ENCODE assay signal across 8 cellular contexts in genomic region chr12:121579190-121579791, GRCh38. TPM values are rescaled to one million over a fixed set of nuclear protein-coding genes. Genes with fewer than 3 reads are reported as not detected.
A peak's percentile ranks its signal among the peaks of the same experiment; 100 is the strongest.
DNase-seq lines count a peak whose midpoint lies in the region; ATAC-seq, FAIRE-seq and TF ChIP-seq lines count a peak whose summit lies in the region.

No MANE protein-coding gene starts in this region.

- WGBS in neuronal stem cell (ENCODE audit: extremely low coverage in 2 of 2, insufficient read length in 2 of 2, insufficient replicate concordance in 1 of 2), 2 donors = no CpG with 5 or more reads among the region's 53 CpGs

- H2BK5ac ChIP-seq in neuronal stem cell (ENCODE audit: low read length) = peak overlapping the region; percentile 89

- H3K36me3 Mint-ChIP-seq in activated T-helper 17 cell treated with anti-CD3 and anti-CD28 coated beads, Interleukin-2, amount 50 U/mL, for 72 hours (ENCODE audit: low read depth) = peaks cover 21% of the 10 kb centered on the region

- H3K9me3 ChIP-seq in Loucy (ENCODE audit: insufficient read depth, low read depth, low read length) = no peaks in the 10 kb centered on the region
- no peaks in the 10 kb centered on the region for H3K9me3 ChIP-seq in neuronal stem cell (replicated peaks in 1 of 2; ENCODE audit: control insufficient read depth in 2 of 2, insufficient read depth in 1 of 2, low read depth in 1 of 2, low read length in 2 of 2)

- H3K4me3 ChIP-seq in Loucy (ENCODE audit: low read length, poor library complexity, severe bottlenecking) = peak overlapping the region; percentile 92
- H3K4me3 ChIP-seq in fibroblast of pulmonary artery (replicated peaks; ENCODE audit: low read depth, low read length) = peak overlapping the region; percentile 58
- peak overlapping the region; percentile 71 to 88 for H3K4me3 ChIP-seq in neuronal stem cell (ENCODE audit: low read length in 2 of 2)

- peaks cover 44% of the 10 kb centered on the region for H3K4me1 ChIP-seq in Loucy (ENCODE audit: insufficient read depth, low read length, poor library complexity, severe bottlenecking)
- peaks cover 26 to 36% of the 10 kb centered on the region in 2 donors for H3K4me1 ChIP-seq in neuronal stem cell (ENCODE audit: control insufficient read depth in 2 of 2, insufficient read depth in 1 of 2, low read depth in 1 of 2, low read length in 2 of 2)

- H2AFZ ChIP-seq in Loucy (ENCODE audit: low read length) (peak overlapping the region; percentile 88), neuronal stem cell (ENCODE audit: low read length) (peak overlapping the region; percentile 50)

- H2BK15ac ChIP-seq in neuronal stem cell (ENCODE audit: low read length) = peak overlapping the region; percentile 42

- no peaks in the 10 kb centered on the region for H3K9me2 ChIP-seq in Loucy (replicated peaks; ENCODE audit: low read depth, low read length)

- H2BK12ac ChIP-seq in neuronal stem cell (ENCODE audit: low read length) = no peak overlapping the region

- peak overlapping the region; percentile 99 for H2AK5ac ChIP-seq in neuronal stem cell (ENCODE audit: low read depth, low read length)

- no peak overlapping the region for H4K8ac ChIP-seq in neuronal stem cell (ENCODE audit: low read depth, low read length)

- peak overlapping the region; percentile 97 for H3K4me3 Mint-ChIP-seq in activated T-helper 17 cell treated with anti-CD3 and anti-CD28 coated beads, Interleukin-2, amount 50 U/mL, for 72 hours

- peak overlapping the region; percentile 47 for H3K23ac ChIP-seq in neuronal stem cell (ENCODE audit: low read depth, low read length, poor library complexity)

- H3K14ac ChIP-seq in neuronal stem cell (ENCODE audit: low read length) = peak overlapping the region; percentile 42

- no peak overlapping the region for H4K91ac ChIP-seq in neuronal stem cell (ENCODE audit: low read depth, low read length, poor library complexity)

- TF ChIP-seq CTCF in Loucy (conservative IDR thresholded peaks at IDR 0.05; ENCODE audit: low read length) (no peak), fibroblast of pulmonary artery (IDR thresholded peaks at IDR 0.05; ENCODE audit: low read length, missing control alignments) (no peak), D721Med (IDR thresholded peaks at IDR 0.05; ENCODE audit: insufficient read depth, missing control alignments) (no peak)

- no peaks in the 10 kb centered on the region for H3K9me3 Mint-ChIP-seq in activated T-helper 17 cell treated with anti-CD3 and anti-CD28 coated beads, Interleukin-2, amount 50 U/mL, for 72 hours

- H3K27ac Mint-ChIP-seq in activated T-helper 17 cell treated with anti-CD3 and anti-CD28 coated beads, Interleukin-2, amount 50 U/mL, for 72 hours = peak overlapping the region; percentile 95

- H3K9ac ChIP-seq in Loucy (ENCODE audit: low read depth, low read length, poor library complexity, severe bottlenecking) (peak overlapping the region; percentile 99), neuronal stem cell (ENCODE audit: low read depth, low read length, poor library complexity) (peak overlapping the region; percentile 90)

- H3K27me3 ChIP-seq in Loucy (ENCODE audit: insufficient read depth, low read length, poor library complexity, severe bottlenecking) (no peaks in the 10 kb centered on the region), neuronal stem cell (ENCODE audit: control insufficient read depth in 3 of 3, insufficient read depth in 3 of 3, low read depth in 1 of 3, low read length in 3 of 3) (no peaks in the 10 kb centered on the region)

- peak overlapping the region; percentile 99 for H3K4me2 ChIP-seq in Loucy (ENCODE audit: low read depth, low read length, poor library complexity, severe bottlenecking)
- peak overlapping the region; percentile 88 for H3K4me2 ChIP-seq in neuronal stem cell (ENCODE audit: insufficient read depth, low read length, poor library complexity, severe bottlenecking)

- H3K79me1 ChIP-seq in neuronal stem cell (ENCODE audit: low read depth, low read length) = peaks cover 2% of the 10 kb centered on the region

- no peaks in the 10 kb centered on the region for H3K27me3 Mint-ChIP-seq in activated T-helper 17 cell treated with anti-CD3 and anti-CD28 coated beads, Interleukin-2, amount 50 U/mL, for 72 hours

- DNase-seq in D341Med (ENCODE audit: low spot score) (peak; percentile 61), fibroblast of pulmonary artery (ENCODE audit: low read depth) (peak; percentile 11), neuronal stem cell (ENCODE audit: low spot score) (peak; percentile 26), GM19240 (ENCODE audit: insufficient read length, low spot score) (no peak), NCI-H446 treated with DMSO at 0.1 percent for 48 hours (lab: John Stamatoyannopoulos, UW) (no peak), D721Med (ENCODE audit: insufficient read length, low spot score) (no peak)

- H3K79me2 ChIP-seq in Loucy (ENCODE audit: insufficient read depth, low read length) = peaks cover 61% of the 10 kb centered on the region

- H3K27ac ChIP-seq in neuronal stem cell (replicated peaks; ENCODE audit: low read length) = peak overlapping the region; percentile 99

- no peak for ATAC-seq in activated T-helper 17 cell treated with anti-CD3 and anti-CD28 coated beads, Interleukin-2, amount 50 U/mL, for 72 hours (replicated peaks)

- no peak overlapping the region for H3K4ac ChIP-seq in neuronal stem cell (ENCODE audit: low read length)

- peaks cover 8% of the 10 kb centered on the region for H4K20me1 ChIP-seq in Loucy (ENCODE audit: insufficient read depth, low read length, poor library complexity, severe bottlenecking)

- peaks cover 6% of the 10 kb centered on the region; the same call in 1 of the 2 replicates for H3F3A ChIP-seq in Loucy (ENCODE audit: low read depth)

- FAIRE-seq in D721Med (lab: Jason Lieb, UNC) = no peak

- H2BK120ac ChIP-seq in neuronal stem cell (ENCODE audit: low read depth, low read length) = peak overlapping the region; percentile 88

- peak overlapping the region; percentile 92 for H3K18ac ChIP-seq in neuronal stem cell (ENCODE audit: low read length)

- H3K4me1 Mint-ChIP-seq in activated T-helper 17 cell treated with anti-CD3 and anti-CD28 coated beads, Interleukin-2, amount 50 U/mL, for 72 hours = peaks cover 6% of the 10 kb centered on the region

- H3K36me3 ChIP-seq in Loucy (ENCODE audit: insufficient read depth, low read length) = peaks cover 11% of the 10 kb centered on the region; the same call in 1 of the 2 replicates
- peaks cover 9 to 17% of the 10 kb centered on the region in 2 donors for H3K36me3 ChIP-seq in neuronal stem cell (replicated peaks in 1 of 2; ENCODE audit: control insufficient read depth in 2 of 2, insufficient read depth in 2 of 2, low read length in 2 of 2)

RNA-seq across cellular contexts. Expression of gene KDM2B, which starts 1.5 kb away (rescaled TPM):
- 10 to 100 TPM; 64.2 to 76.4 TPM for total RNA-seq in activated T-helper 17 cell treated with anti-CD3 and anti-CD28 coated beads, Interleukin-2, amount 50 U/mL, for 72 hours
- polyA plus RNA-seq in neuronal stem cell (2013, experiment 1 of 2) = 63.7 TPM
- polyA plus RNA-seq in neuronal stem cell (2013, experiment 2 of 2) = 67.7 TPM

RNA-seq across cellular contexts. Expression of gene ORAI1, which starts 47.0 kb away (rescaled TPM):
- 10 to 100 TPM; 24.0 to 31.3 TPM for total RNA-seq in activated T-helper 17 cell treated with anti-CD3 and anti-CD28 coated beads, Interleukin-2, amount 50 U/mL, for 72 hours
- 15.7 TPM for polyA plus RNA-seq in neuronal stem cell (2013, experiment 1 of 2)
- 15.4 TPM for polyA plus RNA-seq in neuronal stem cell (2013, experiment 2 of 2)

Comparison
In these comparisons a context has a peak if more than half of its experiments do, and no peak if none do; other contexts are left out.
1. DNase-seq: peak in D341Med (single experiment), fibroblast of pulmonary artery (single experiment) and neuronal stem cell (single experiment); none in GM19240 (single experiment), NCI-H446 treated with DMSO at 0.1 percent for 48 hours (single experiment) and D721Med (single experiment).
2. Peak in every context shown above with its lines, with median percentiles within 50 percentile points of each other: H3K4me3 ChIP-seq.